In the genomic region with DNA sequence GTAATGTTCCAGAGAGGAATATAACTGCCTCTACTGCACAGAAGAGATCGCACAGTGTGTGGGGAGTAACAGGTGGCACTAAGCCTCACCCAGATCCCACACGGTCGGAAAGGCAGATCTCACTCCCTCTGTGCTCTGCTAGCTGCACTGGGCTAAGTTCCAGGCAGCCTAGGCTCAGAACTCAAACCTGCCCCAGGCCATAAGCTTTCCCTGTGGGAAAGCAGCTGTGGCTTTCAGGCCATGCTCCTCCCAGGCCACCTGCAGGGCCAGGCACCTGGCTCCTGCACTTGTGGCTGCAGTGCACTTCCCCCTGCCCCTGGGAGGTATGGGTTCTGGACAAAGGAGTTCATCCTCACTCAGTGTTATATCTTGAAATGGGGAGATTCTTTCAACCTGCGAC, we compare ENCODE assay signal across 12 cellular contexts. TPM values are rescaled to one million over a fixed set of nuclear protein-coding genes. Genes with fewer than 3 reads are reported as not detected.
DNase-seq lines count a peak whose midpoint lies in the region; ATAC-seq and TF ChIP-seq lines count a peak whose summit lies in the region.
"Had no signal": no experiment of that assay in that cellular context is flagged by ENCODE, and none has a peak within 500 bp of the region (broad histone marks: within the 10 kb centered on the region; RNA-seq: fewer than 3 reads in every experiment).

No MANE protein-coding gene starts in this region.

- H3K9me3 ChIP-seq in Panc1 (ENCODE audit: control insufficient read depth, insufficient read depth, low read depth, low read length), result peaks cover 34% of the 10 kb centered on the region
- H3K9me3 ChIP-seq in tibial nerve, result peaks cover 0 to 27% (median 12%) of the 10 kb centered on the region in 4 donors

- WGBS in tibial nerve, 2 donors, result 84 to 89% methylated on average over 4 of the region's 4 CpGs

- no peak overlapping the region for H3K27ac ChIP-seq in Panc1 (ENCODE audit: low read length)
- no peak overlapping the region for H3K27ac ChIP-seq in tibial nerve
- H3K27ac ChIP-seq: left ventricle myocardium inferior, sigmoid colon had no signal

- no TSS peak for BruUV-seq in Panc1 (replicated peaks; lab: Mats Ljungman, UMichigan)

- CTCF ChIA-PET in Panc1 (lab: Charles Lee), result no interaction called here

- no peak overlapping the region for H3K4me3 ChIP-seq in Panc1 (ENCODE audit: low read depth in 2 of 2, low read length in 2 of 2)
- no peak overlapping the region for H3K4me3 ChIP-seq in tibial nerve
- H3K4me3 ChIP-seq: left ventricle myocardium inferior, sigmoid colon had no signal

- POLR2A ChIA-PET in Panc1 (lab: Charles Lee), result no interaction called here

- DNase-seq in DMS79 treated with DMSO at 0.1 percent for 48 hours (lab: John Stamatoyannopoulos, UW) (peak; percentile 31), NCI-H146 (lab: John Stamatoyannopoulos, UW) (peak; percentile 99), Panc1 (ENCODE audit: low read depth, low spot score) (no peak), myocyte (ENCODE audit: low read depth) (peak; percentile 76), dermis blood vessel endothelial cell (no peak), tibial nerve (ENCODE audit: low spot score in 2 of 2) (no peak)
- DNase-seq: CD4-positive, CD25-positive, alpha-beta regulatory T cell; effector memory CD8-positive, alpha-beta T cell; left ventricle myocardium inferior; sigmoid colon had no signal

- ATAC-seq in Panc1, result peak; percentile 56
- no peak for ATAC-seq in GM21528 (IDR thresholded peaks at IDR 0.05; ENCODE audit: low FRiP score, unreplicated experiment)
- ATAC-seq in GM19328 (IDR thresholded peaks at IDR 0.05; ENCODE audit: unreplicated experiment), result no peak
- ATAC-seq: effector memory CD8-positive, alpha-beta T cell had no signal

- TF ChIP-seq CTCF in Panc1 (IDR thresholded peaks at IDR 0.05) (no peak), tibial nerve (IDR thresholded peaks at IDR 0.05) (no peak)

- no peak for TF ChIP-seq POLR2A in tibial nerve (IDR thresholded peaks at IDR 0.05)

- no peak for TF ChIP-seq EP300 in tibial nerve (IDR thresholded peaks at IDR 0.05)

- in situ Hi-C loops in Panc1 (cut with HindIII; ENCODE audit: low pct_unique_long_range_greater_than_20kb, low sequenced_read_pairs), result no loop called here

- intact Hi-C loops in Panc1 (cut with micrococcal nuclease; ENCODE audit: unreplicated experiment), result no loop called here

- H3K36me3 ChIP-seq in Panc1 (ENCODE audit: control insufficient read depth, insufficient read depth, low read length) (no peaks in the 10 kb centered on the region), tibial nerve (peaks cover 0 to 68% (median 0%) of the 10 kb centered on the region in 3 donors)

- H3K27me3 ChIP-seq in Panc1 (ENCODE audit: control insufficient read depth, insufficient read depth, low read length), result no peaks in the 10 kb centered on the region
- H3K27me3 ChIP-seq in tibial nerve, result no peaks in the 10 kb centered on the region
- H3K27me3 ChIP-seq: sigmoid colon had no signal

- H3K4me1 ChIP-seq in Panc1 (ENCODE audit: control insufficient read depth, insufficient read depth, low read length) (no peaks in the 10 kb centered on the region), tibial nerve (no peaks in the 10 kb centered on the region)
- H3K4me1 ChIP-seq: sigmoid colon had no signal

RNA-seq across cellular contexts. Expression of a gene that starts 27.5 kb away (rescaled TPM):
- total RNA-seq in Panc1 (2021; ENCODE audit: unreplicated experiment) (63.4 TPM), myocyte (104 and 110 TPM in 2 replicates), dermis blood vessel endothelial cell (42.7 and 69.2 TPM in 2 replicates), tibial nerve (10 to 100 TPM; 19.8 to 47.4 (median 27.8) TPM)
- polyA plus RNA-seq in Panc1 (2012; ENCODE audit: insufficient read length), result 71.9 TPM
- 42.6 TPM for polyA plus RNA-seq in myocyte (2012)

Comparison
In these comparisons a context has a peak if more than half of its experiments do, and no peak if none do; other contexts are left out.
1. DNase-seq: peak in DMS79 treated with DMSO at 0.1 percent for 48 hours (single experiment), NCI-H146 (single experiment) and myocyte (single experiment); none in Panc1 (single experiment), dermis blood vessel endothelial cell (single experiment) and tibial nerve (0 of 2).